Comparison of ENCODE assay signal across 14 cellular contexts in genomic region chr2:214593723-214594122, GRCh38.
A peak's percentile ranks its signal among the peaks of the same experiment; 100 is the strongest.
DNase-seq lines count a peak whose midpoint lies in the region; TF ChIP-seq lines count a peak whose summit lies in the region.
"Had no signal": no experiment of that assay in that cellular context is flagged by ENCODE, and none has a peak within 500 bp of the region (broad histone marks: within the 10 kb centered on the region; RNA-seq: fewer than 3 reads in every experiment).

No MANE protein-coding gene starts in this region.

- WGBS in endodermal cell (ENCODE audit: insufficient coverage in 1 of 2, insufficient read length in 1 of 2), 2 experiments, result 0 to 3% methylated on average over 1 of the region's 1 CpG
- WGBS in mesendoderm (ENCODE audit: extremely low coverage, insufficient coverage, low lambda C conversion rate), result no CpG with 5 or more reads among the region's 1 CpG

- peaks cover 4% of the 10 kb centered on the region for H3K9me3 Mint-ChIP-seq in endodermal cell
- no peaks in the 10 kb centered on the region for H3K9me3 Mint-ChIP-seq in T-helper 2 cell treated with Interferon-gamma antibody and Interleukin-4, amounts not matched to agents 5 μg/mL and 100 μg/mL, for 36 hours

- POLR2A ChIA-PET in AG04449 (lab: Yijun Ruan, JAX), result interaction anchor here (1.2 kb wide), 1 partner anchor 10 kb away, joined by 3 read pairs; no protein-coding TSS in a partner anchor

- H4K8ac ChIP-seq in mesendoderm (ENCODE audit: low read depth, low read length), result no peak overlapping the region

- peaks cover 2% of the 10 kb centered on the region for H3K36me3 Mint-ChIP-seq in endodermal cell (ENCODE audit: low read depth)
- no peaks in the 10 kb centered on the region for H3K36me3 Mint-ChIP-seq in T-helper 2 cell treated with Interferon-gamma antibody and Interleukin-4, amounts not matched to agents 5 μg/mL and 100 μg/mL, for 36 hours (ENCODE audit: low read depth)

- H2BK5ac ChIP-seq in mesendoderm (ENCODE audit: low read length), result no peak overlapping the region

- H2BK15ac ChIP-seq in mesendoderm (replicated peaks; ENCODE audit: low read depth), result no peak overlapping the region

- peak; percentile 67 for DNase-seq in AG04449 (ENCODE audit: low read depth, low spot score)
- peak; percentile 82 for DNase-seq in HT1080 (ENCODE audit: low read depth)
- peak; percentile 89 for DNase-seq in endodermal cell
- DNase-seq in mesendoderm, result peak; percentile 99
- DNase-seq in NCI-H1092 treated with DMSO at 0.1 percent for 48 hours (lab: John Stamatoyannopoulos, UW), result no peak
- no peak for DNase-seq in DMS153 treated with DMSO at 0.1 percent for 48 hours (lab: John Stamatoyannopoulos, UW; ENCODE audit: unreplicated experiment)
- no peak for DNase-seq in T-helper 2 cell treated with Interferon-gamma antibody and Interleukin-4, amounts not matched to agents 5 μg/mL and 100 μg/mL, for 36 hours (ENCODE audit: low spot score)
- no peak for DNase-seq in RKO (ENCODE audit: low spot score)
- DNase-seq: C1 segment of cervical spinal cord; NCI-H446 treated with DMSO at 0.1 percent for 48 hours; stimulated activated CD4-positive, alpha-beta T cell treated with anti-CD3 and anti-CD28 coated beads, Interleukin-12 subunit alpha, Interleukin-12 subunit beta, amount 100 ng/mL, for 4 hours; stimulated activated naive CD4-positive, alpha-beta T cell had no signal

- H3K9ac ChIP-seq in endodermal cell (ENCODE audit: extremely low read depth, low read length, poor library complexity, severe bottlenecking), result peak overlapping the region; percentile 21
- H3K9ac ChIP-seq in mesendoderm (ENCODE audit: low read length), result no peak overlapping the region

- H3K56ac ChIP-seq in mesendoderm (ENCODE audit: low read length), result no peak overlapping the region

- no peak overlapping the region for H4K5ac ChIP-seq in mesendoderm (ENCODE audit: low read length)

- TF ChIP-seq CTCF in AG04449 (IDR thresholded peaks at IDR 0.05; ENCODE audit: insufficient read depth, low read length, missing control alignments) (no peak), endodermal cell (conservative IDR thresholded peaks at IDR 0.05) (no peak)

- H3K27ac Mint-ChIP-seq in endodermal cell, result peak overlapping the region; percentile 84
- no peak overlapping the region for H3K27ac Mint-ChIP-seq in T-helper 2 cell treated with Interferon-gamma antibody and Interleukin-4, amounts not matched to agents 5 μg/mL and 100 μg/mL, for 36 hours

- peaks cover 8% of the 10 kb centered on the region for H3K4me1 Mint-ChIP-seq in endodermal cell
- H3K4me1 Mint-ChIP-seq in T-helper 2 cell treated with Interferon-gamma antibody and Interleukin-4, amounts not matched to agents 5 μg/mL and 100 μg/mL, for 36 hours (ENCODE audit: low read depth), result no peaks in the 10 kb centered on the region

- CTCF ChIA-PET in AG04449 (lab: Yijun Ruan, JAX), result no interaction called here

- H3K27ac ChIP-seq in endodermal cell (ENCODE audit: low read depth, low read length), result peak overlapping the region; percentile 77
- H3K27ac ChIP-seq in mesendoderm (ENCODE audit: low read depth, low read length), result no peak overlapping the region
- H3K27ac ChIP-seq: epithelial cell of prostate had no signal

- H3K9me3 ChIP-seq in endodermal cell (ENCODE audit: control insufficient read depth, low read length), result no peaks in the 10 kb centered on the region

- H3K36me3 ChIP-seq in endodermal cell (ENCODE audit: control insufficient read depth, insufficient read depth, low read length) (peaks cover 3% of the 10 kb centered on the region), mesendoderm (ENCODE audit: control insufficient read depth, insufficient read depth, low read length) (no peaks in the 10 kb centered on the region)

- no peak overlapping the region for H3K4me3 Mint-ChIP-seq in endodermal cell
- no peak overlapping the region for H3K4me3 Mint-ChIP-seq in T-helper 2 cell treated with Interferon-gamma antibody and Interleukin-4, amounts not matched to agents 5 μg/mL and 100 μg/mL, for 36 hours

- H3K4me2 ChIP-seq in mesendoderm (ENCODE audit: low read length), result no peak overlapping the region

- H3K79me2 ChIP-seq in mesendoderm (ENCODE audit: control insufficient read depth, insufficient read depth, low read length), result no peaks in the 10 kb centered on the region

- H3K4me3 ChIP-seq in AG04449 (ENCODE audit: low read depth, low read length) (no peak overlapping the region), endodermal cell (ENCODE audit: low read length) (peak overlapping the region; percentile 14), mesendoderm (ENCODE audit: low read length) (no peak overlapping the region)
- H3K4me3 ChIP-seq: K562 had no signal

- H3K4ac ChIP-seq in mesendoderm (ENCODE audit: low read depth, low read length), result no peak overlapping the region

- H3K23ac ChIP-seq in mesendoderm (ENCODE audit: low read length), result no peak overlapping the region

- no peaks in the 10 kb centered on the region for H3K79me1 ChIP-seq in mesendoderm (ENCODE audit: low read length)

- peak overlapping the region; percentile 40 for H3K18ac ChIP-seq in mesendoderm (ENCODE audit: low read length)

- H2AK5ac ChIP-seq in mesendoderm (ENCODE audit: low read length), result no peak overlapping the region

- H3K27me3 ChIP-seq in endodermal cell (ENCODE audit: control insufficient read depth, insufficient read depth, low read length, poor library complexity, severe bottlenecking), result peaks cover 4% of the 10 kb centered on the region
- H3K27me3 ChIP-seq in mesendoderm (ENCODE audit: insufficient read depth, low read length, poor library complexity), result no peaks in the 10 kb centered on the region

- H3K4me1 ChIP-seq in endodermal cell (ENCODE audit: control insufficient read depth, insufficient read depth, low read length) (no peaks in the 10 kb centered on the region), mesendoderm (ENCODE audit: control insufficient read depth, low read depth, low read length) (peaks cover 2% of the 10 kb centered on the region)

- H2BK120ac ChIP-seq in mesendoderm (ENCODE audit: low read depth, low read length), result no peak overlapping the region

- H3K27me3 Mint-ChIP-seq in endodermal cell (ENCODE audit: insufficient read depth), result peaks cover 68% of the 10 kb centered on the region
- H3K27me3 Mint-ChIP-seq in T-helper 2 cell treated with Interferon-gamma antibody and Interleukin-4, amounts not matched to agents 5 μg/mL and 100 μg/mL, for 36 hours (ENCODE audit: low read depth), result no peaks in the 10 kb centered on the region

Comparison
In these comparisons a context has a peak if more than half of its experiments do, and no peak if none do; other contexts are left out.
1. DNase-seq: peak in AG04449 (single experiment), HT1080 (single experiment), endodermal cell (single experiment) and mesendoderm (single experiment); none in NCI-H1092 treated with DMSO at 0.1 percent for 48 hours (single experiment), DMS153 treated with DMSO at 0.1 percent for 48 hours (single experiment), T-helper 2 cell treated with Interferon-gamma antibody and Interleukin-4, amounts not matched to agents 5 μg/mL and 100 μg/mL, for 36 hours (single experiment) and RKO (single experiment).